27 cellular contexts compared by ENCODE assay signal in genomic region chr20:41894255-41894963, GRCh38.
"Had no signal": no experiment of that assay in that cellular context is flagged by ENCODE, and none has a peak within 500 bp of the region (broad histone marks: within the 10 kb centered on the region; RNA-seq: fewer than 3 reads in every experiment).

No MANE protein-coding gene starts in this region.

- H3K79me2 ChIP-seq: hepatocyte had no signal

- H3K27ac ChIP-seq: coronary artery, hepatocyte, neutrophil, prostate gland, right atrium auricular region, suprapubic skin, transverse colon, upper lobe of right lung, vagina had no signal

- H3K4me3 Mint-ChIP-seq: memory B cell; nephron progenitor cell; stimulated activated naive CD8-positive, alpha-beta T cell treated with anti-CD3 and anti-CD28 coated beads, Interleukin-15, amount 100 ng/mL, for 72 hours had no signal

- H3K4me2 ChIP-seq: hepatocyte, smooth muscle cell had no signal

- FAIRE-seq: frontal cortex, kidney had no signal

- H3K27me3 ChIP-seq: hepatocyte, neutrophil, right atrium auricular region, suprapubic skin, transverse colon, upper lobe of right lung, vagina had no signal

- H2AFZ ChIP-seq: hepatocyte had no signal

- H3K36me3 Mint-ChIP-seq: memory B cell had no signal

- H3K9me3 ChIP-seq: neutrophil, prostate gland, right atrium auricular region, suprapubic skin, transverse colon, upper lobe of right lung, vagina had no signal

- DNase-seq: dermis blood vessel endothelial cell; effector memory CD4-positive, alpha-beta T cell; erythroblast; head of caudate nucleus; kidney; nephron progenitor cell; stimulated activated CD4-positive, alpha-beta T cell treated with anti-CD3 and anti-CD28 coated beads, Interleukin-12 subunit alpha, Interleukin-12 subunit beta, amount 100 ng/mL, for 4 hours; stimulated activated CD4-positive, alpha-beta T cell treated with anti-CD3 and anti-CD28 coated beads, Interleukin-1b, Interleukin-23, amount 100 ng/mL, for 48 hours; stimulated activated CD4-positive, alpha-beta T cell treated with anti-CD3 and anti-CD28 coated beads, Interleukin-4, amount 100 ng/mL, for 1 hour; stimulated activated CD8-positive, alpha-beta memory T cell treated with anti-CD3 and anti-CD28 coated beads, Interleukin-4, amount 100 ng/mL, for 48 hours; stimulated activated naive CD4-positive, alpha-beta T cell; stimulated activated naive CD8-positive, alpha-beta T cell treated with anti-CD3 and anti-CD28 coated beads, Interleukin-15, amount 100 ng/mL, for 72 hours; transverse colon; upper lobe of right lung had no signal

- H3K27ac Mint-ChIP-seq: memory B cell; nephron progenitor cell; stimulated activated naive CD8-positive, alpha-beta T cell treated with anti-CD3 and anti-CD28 coated beads, Interleukin-15, amount 100 ng/mL, for 72 hours had no signal

- ATAC-seq: left lobe of liver; sciatic nerve; stimulated activated naive CD8-positive, alpha-beta T cell treated with anti-CD3 and anti-CD28 coated beads, Interleukin-15, amount 100 ng/mL, for 72 hours; upper lobe of right lung had no signal

- H3K4me3 ChIP-seq: coronary artery, hepatocyte, lung, prostate gland, right atrium auricular region, smooth muscle cell, suprapubic skin, transverse colon, upper lobe of right lung, vagina had no signal

- H3K36me3 ChIP-seq: neutrophil, prostate gland, right atrium auricular region, suprapubic skin, transverse colon, upper lobe of right lung, vagina had no signal

- H3K4me1 ChIP-seq: prostate gland, right atrium auricular region, transverse colon, upper lobe of right lung, vagina had no signal

- H3K4me1 Mint-ChIP-seq: memory B cell; stimulated activated naive CD8-positive, alpha-beta T cell treated with anti-CD3 and anti-CD28 coated beads, Interleukin-15, amount 100 ng/mL, for 72 hours had no signal
